ENCODE assay signal across 17 cellular contexts in genomic region chr3:188698436-188698835, GRCh38.
DNase-seq lines count a peak whose midpoint lies in the region; ATAC-seq and TF ChIP-seq lines count a peak whose summit lies in the region.
"Had no signal": no experiment of that assay in that cellular context is flagged by ENCODE, and none has a peak within 500 bp of the region (broad histone marks: within the 10 kb centered on the region; RNA-seq: fewer than 3 reads in every experiment).

No MANE protein-coding gene starts in this region.

- intact Hi-C loops in psoas muscle (cut with DNase I) (no loop called here), breast epithelium (cut with DNase I; ENCODE audit: low total_unique reads) (no loop called here)

- H3K9me2 ChIP-seq in OCI-LY1 (ENCODE audit: low read depth, low read length) = no peaks in the 10 kb centered on the region

- peak overlapping the region; percentile 13; the same call in 1 of the 2 replicates for H3K9ac ChIP-seq in OCI-LY1 (ENCODE audit: low read length)
- H3K9ac ChIP-seq: GM23248 had no signal

- H3K4me1 ChIP-seq in OCI-LY1 (ENCODE audit: insufficient read depth, low read length, severe bottlenecking) (peaks cover 97% of the 10 kb centered on the region), psoas muscle (peaks cover 4% of the 10 kb centered on the region), breast epithelium (no peaks in the 10 kb centered on the region)

- H3K36me3 ChIP-seq in OCI-LY1 (ENCODE audit: insufficient read depth, low read length) = no peaks in the 10 kb centered on the region; the same call in 1 of the 2 replicates
- H3K36me3 ChIP-seq in psoas muscle (ENCODE audit: insufficient read depth in 1 of 2, low read depth in 1 of 2) = no peaks in the 10 kb centered on the region
- H3K36me3 ChIP-seq in breast epithelium = no peaks in the 10 kb centered on the region

- H4K20me1 ChIP-seq in OCI-LY1 (ENCODE audit: insufficient read depth, low read length) = no peaks in the 10 kb centered on the region

- no peaks in the 10 kb centered on the region for H3K79me2 ChIP-seq in OCI-LY1 (ENCODE audit: insufficient read depth, low read length)

- no peaks in the 10 kb centered on the region for H3K27me3 Mint-ChIP-seq in T-helper 17 cell
- H3K27me3 Mint-ChIP-seq: CD4-positive, alpha-beta memory T cell had no signal

- TF ChIP-seq CTCF in OCI-LY1 (IDR thresholded peaks at IDR 0.05; ENCODE audit: low read length) (no peak), psoas muscle (IDR thresholded peaks at IDR 0.05) (no peak), breast epithelium (IDR thresholded peaks at IDR 0.05) (no peak)

- no peak for TF ChIP-seq POLR2A in breast epithelium (IDR thresholded peaks at IDR 0.05)

- 69 to 92% (median 78%) methylated on average over 12 of the region's 12 CpGs for WGBS in psoas muscle, 3 donors

- H3K9me3 ChIP-seq in OCI-LY1 (ENCODE audit: low read length) (no peaks in the 10 kb centered on the region), T-helper 17 cell (ENCODE audit: control insufficient read depth, low read length, poor library complexity, severe bottlenecking) (no peaks in the 10 kb centered on the region), psoas muscle (no peaks in the 10 kb centered on the region), breast epithelium (no peaks in the 10 kb centered on the region)

- H3K4me2 ChIP-seq in OCI-LY1 (ENCODE audit: low read length) = peak overlapping the region; percentile 31

- H3K27ac Mint-ChIP-seq in T-helper 17 cell = no peak overlapping the region
- H3K27ac Mint-ChIP-seq: CD4-positive, alpha-beta memory T cell had no signal

- ATAC-seq in T-helper 17 cell = no peak
- ATAC-seq in psoas muscle = peak in 3 of 4 donors; percentile 30 to 73 (median 41)
- no peak for ATAC-seq in GM21526 (IDR thresholded peaks at IDR 0.05; ENCODE audit: low FRiP score, unreplicated experiment)
- ATAC-seq: GM12878 had no signal

- H2AFZ ChIP-seq in OCI-LY1 (ENCODE audit: low read length) = no peak overlapping the region
- H2AFZ ChIP-seq: GM23248 had no signal

- peak overlapping the region; percentile 36 for H3K4me3 Mint-ChIP-seq in T-helper 17 cell

- peak overlapping the region; percentile 90 for H3K27ac ChIP-seq in OCI-LY1 (ENCODE audit: low read depth, low read length, poor library complexity, severe bottlenecking)
- no peak overlapping the region for H3K27ac ChIP-seq in psoas muscle
- H3K27ac ChIP-seq in breast epithelium = no peak overlapping the region
- H3K27ac ChIP-seq: GM23248 had no signal

- no peaks in the 10 kb centered on the region for H3K36me3 Mint-ChIP-seq in T-helper 17 cell (ENCODE audit: low read depth)

- H3K27me3 ChIP-seq in OCI-LY1 (ENCODE audit: insufficient read depth, low read length) = no peaks in the 10 kb centered on the region
- no peaks in the 10 kb centered on the region for H3K27me3 ChIP-seq in psoas muscle (ENCODE audit: insufficient read depth in 3 of 3, low read length in 2 of 3)
- no peaks in the 10 kb centered on the region for H3K27me3 ChIP-seq in breast epithelium

- H3F3A ChIP-seq in OCI-LY1 (ENCODE audit: insufficient read depth, low read length) = no peaks in the 10 kb centered on the region

- DNase-seq in T-helper 17 cell (no peak), psoas muscle (no peak), breast epithelium (ENCODE audit: low spot score in 2 of 2) (no peak), iPS-NIHi11 (ENCODE audit: low spot score) (no peak)
- DNase-seq: C1 segment of cervical spinal cord; Calu3; CD4-positive, alpha-beta memory T cell; COR-L47; DMS53; DMS79 treated with DMSO at 0.1 percent for 48 hours; GDM1; GM23248; H7; HCEC 1CT had no signal

- H3K4me3 ChIP-seq in OCI-LY1 (ENCODE audit: low read depth, low read length, poor library complexity, severe bottlenecking) (no peak overlapping the region), psoas muscle (no peak overlapping the region), breast epithelium (no peak overlapping the region)
- H3K4me3 ChIP-seq: GM12878, GM23248 had no signal

- peaks cover 12% of the 10 kb centered on the region for H3K4me1 Mint-ChIP-seq in T-helper 17 cell

Comparison
In these comparisons a context has a peak if more than half of its experiments do, and no peak if none do; other contexts are left out.
1. ATAC-seq: peak in psoas muscle (3 of 4); none in T-helper 17 cell (single experiment) and GM21526 (single experiment).